Comparison of ENCODE assay signal across 20 cellular contexts in the genomic region with DNA sequence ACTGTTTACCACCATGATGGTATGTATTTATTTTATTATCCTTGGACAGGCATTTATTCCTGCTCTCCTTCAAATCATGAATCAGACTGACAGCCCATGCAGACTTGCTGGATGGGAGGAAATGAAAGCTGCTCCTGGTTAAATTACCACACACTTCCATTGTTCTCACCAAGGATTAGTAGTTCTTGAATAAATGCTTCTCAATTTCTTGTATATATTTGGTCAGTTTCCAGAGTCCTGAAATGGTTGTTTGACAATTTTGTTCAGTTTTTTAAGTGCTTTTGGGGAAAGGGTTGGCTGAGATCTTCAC.
DNase-seq lines count a peak whose midpoint lies in the region; ATAC-seq, FAIRE-seq and TF ChIP-seq lines count a peak whose summit lies in the region.
"Had no signal": no experiment of that assay in that cellular context is flagged by ENCODE, and none has a peak within 500 bp of the region (broad histone marks: within the 10 kb centered on the region; RNA-seq: fewer than 3 reads in every experiment).

No MANE protein-coding gene starts in this region.

- no peak overlapping the region for H3K27ac ChIP-seq in GM12878 (ENCODE audit: control insufficient read depth, insufficient read depth)
- peak overlapping the region; percentile 78 for H3K27ac ChIP-seq in substantia nigra (ENCODE audit: low read depth, low read length, poor library complexity, severe bottlenecking)
- H3K27ac ChIP-seq: esophagus squamous epithelium, left ventricle myocardium inferior, ovary, Peyer's patch had no signal

- RAD21 ChIA-PET in GM12878 (lab: Charles Lee; ENCODE audit: unreplicated experiment), result no interaction called here

- no peaks in the 10 kb centered on the region for H3K4me1 ChIP-seq in GM12878 (ENCODE audit: control insufficient read depth, insufficient read depth, low read length)
- H3K4me1 ChIP-seq: esophagus squamous epithelium, left ventricle myocardium inferior, Peyer's patch had no signal

- H3K4me3 ChIP-seq in MG63 (no peak overlapping the region), GM12878 (no peak overlapping the region)
- H3K4me3 ChIP-seq: esophagus squamous epithelium, left ventricle myocardium inferior, ovary, Peyer's patch had no signal

- no peaks in the 10 kb centered on the region for H4K20me1 ChIP-seq in GM12878 (ENCODE audit: control insufficient read depth, insufficient read depth)

- POLR2A ChIA-PET in GM12878 (lab: Charles Lee), result interaction anchor here (0.7 kb wide), 1 partner anchor 13 kb away, joined by 3 read pairs; no protein-coding TSS in a partner anchor

- no peak overlapping the region for H2AFZ ChIP-seq in GM12878 (ENCODE audit: control insufficient read depth, low read depth, low read length)

- no peak overlapping the region for H3K4me2 ChIP-seq in GM12878 (ENCODE audit: control insufficient read depth, insufficient read depth)

- TF ChIP-seq EP300 in GM12878 (IDR thresholded peaks at IDR 0.05; ENCODE audit: borderline replicate concordance in 1 of 2, control insufficient read depth in 1 of 2, low read depth in 2 of 2, low read length in 2 of 2), result no peak

- no peak overlapping the region for H3K9ac ChIP-seq in GM12878 (ENCODE audit: control insufficient read depth, insufficient read depth, low read length)

- H3K27me3 ChIP-seq in MG63, result no peaks in the 10 kb centered on the region
- H3K27me3 ChIP-seq in GM12878 (replicated peaks in 1 of 2; ENCODE audit: control insufficient read depth in 2 of 2, insufficient read depth in 2 of 2, low read length in 1 of 2), result no peaks in the 10 kb centered on the region
- H3K27me3 ChIP-seq: esophagus squamous epithelium, ovary, Peyer's patch had no signal

- SMC1A ChIA-PET in GM12878 (lab: Charles Lee; ENCODE audit: uncharacterized antibody, unreplicated experiment), result no interaction called here

- TF ChIP-seq CTCF in GM12878 (IDR thresholded peaks at IDR 0.05 in 2 of 3, conservative IDR thresholded peaks at IDR 0.05 in 1 of 3; ENCODE audit: control insufficient read depth in 2 of 3, extremely low read depth in 1 of 3, insufficient read depth in 1 of 3, low read depth in 3 of 3, low read length in 3 of 3), result no peak

- TF ChIP-seq POLR2A in GM12878 (IDR thresholded peaks at IDR 0.05; ENCODE audit: low read depth, low read length), result no peak

- in situ Hi-C loops in GM12878 (cut with MboI), result no loop called here

- H3K9me3 ChIP-seq in MG63 (peaks cover 5% of the 10 kb centered on the region; the same call in 1 of the 2 replicates), GM12878 (replicated peaks; ENCODE audit: control insufficient read depth, insufficient read depth, low read length) (no peaks in the 10 kb centered on the region; the same call in 2 of the 3 replicates)
- H3K9me3 ChIP-seq: esophagus squamous epithelium, left ventricle myocardium inferior, ovary, Peyer's patch had no signal

- H3K36me3 ChIP-seq in MG63, result peaks cover 19% of the 10 kb centered on the region
- H3K36me3 ChIP-seq in GM12878 (ENCODE audit: control insufficient read depth in 2 of 2, insufficient read depth in 2 of 2, low read length in 1 of 2), result peaks cover 2 to 7% of the 10 kb centered on the region in 2 experiments; a peak in 3 of 4 replicates
- H3K36me3 ChIP-seq: ovary had no signal

- no peaks in the 10 kb centered on the region for H3K79me2 ChIP-seq in GM12878 (ENCODE audit: control insufficient read depth, insufficient read depth, low read length)

- intact Hi-C loops in GM12878 (cut with micrococcal nuclease; ENCODE audit: unreplicated experiment), result no loop called here

- TF ChIP-seq RAD21 in GM12878 (IDR thresholded peaks at IDR 0.05; ENCODE audit: insufficient read depth, low read depth, low read length), result no peak

- no peak for ATAC-seq in GM12878
- ATAC-seq: stimulated activated naive B cell treated with anti-CD40 and anti-IgM and Interleukin-4, amounts not matched to agents 10 μg/mL and 1 μg/mL and 100 μg/mL, for 72 hours; WTC11 had no signal

- CTCF ChIA-PET in GM12878 (lab: Yijun Ruan, JAX), result interaction anchor here (2.1 kb wide), 1 partner anchor 17 kb away, joined by 8 read pairs; no protein-coding TSS in a partner anchor

- peak; percentile 10 for DNase-seq in MG63
- DNase-seq in GM12878 (ENCODE audit: low read depth, low spot score), result no peak
- peak; percentile 52 for DNase-seq in iris pigment epithelial cell (ENCODE audit: low read depth)
- no peak for DNase-seq in substantia nigra (lab: John Stamatoyannopoulos, UW)
- no peak for DNase-seq in AG08396 (ENCODE audit: low spot score)
- DNase-seq in stimulated activated CD8-positive, alpha-beta memory T cell treated with anti-CD3 and anti-CD28 coated beads, Interleukin-4, amount 100 ng/mL, for 48 hours, result no peak
- DNase-seq in middle frontal gyrus (ENCODE audit: extremely low spot score, low spot score), result no peak
- DNase-seq: activated CD4-positive, alpha-beta T cell treated with anti-CD3 and anti-CD28 coated beads, Interleukin-2, amount 50 U/mL, for 48 hours; activated effector memory CD4-positive, alpha-beta T cell treated with anti-CD3 and anti-CD28 coated beads, Interleukin-2, amount 50 U/mL, for 16 hours; central memory CD4-positive, alpha-beta T cell; DMS79; effector memory CD4-positive, alpha-beta T cell; esophagus squamous epithelium; Karpas-422; left ventricle myocardium inferior; ovary; Peyer's patch; stimulated activated naive B cell treated with anti-CD40 and anti-IgM and Interleukin-4, amounts not matched to agents 10 μg/mL and 1 μg/mL and 100 μg/mL, for 72 hours had no signal

- FAIRE-seq in GM12878 (lab: Jason Lieb, UNC), result no peak
- FAIRE-seq: H1 had no signal

- BruUV-seq in GM12878 (replicated peaks; lab: Mats Ljungman, UMichigan), result no TSS peak

TF ChIP-seq in GM12878, 131 proteins besides CTCF, POLR2A, EP300 and RAD21:
- TF ChIP-seq SMC3 (IDR thresholded peaks at IDR 0.05; ENCODE audit: borderline replicate concordance, low read length) (no peak), NFXL1 (IDR thresholded peaks at IDR 0.05; ENCODE audit: borderline replicate concordance) (peak; percentile 53; the same call in 1 of the 2 replicates), BRCA1 (IDR thresholded peaks at IDR 0.05; ENCODE audit: low read depth, low read length) (no peak), MEF2B (IDR thresholded peaks at IDR 0.05; ENCODE audit: partially characterized antibody, poor library complexity, severe bottlenecking) (no peak), ETV6 (conservative IDR thresholded peaks at IDR 0.05 in 1 of 2, IDR thresholded peaks at IDR 0.05 in 1 of 2; ENCODE audit: borderline replicate concordance in 1 of 2, low read depth in 1 of 2) (0 out of 4 replicates have a peak, but pooled peaks of 1 of the 2 experiments have one; percentile 60), MEF2A (IDR thresholded peaks at IDR 0.05; ENCODE audit: insufficient read depth, low read depth, low read length) (no peak)
- TF ChIP-seq, protein P1, sequence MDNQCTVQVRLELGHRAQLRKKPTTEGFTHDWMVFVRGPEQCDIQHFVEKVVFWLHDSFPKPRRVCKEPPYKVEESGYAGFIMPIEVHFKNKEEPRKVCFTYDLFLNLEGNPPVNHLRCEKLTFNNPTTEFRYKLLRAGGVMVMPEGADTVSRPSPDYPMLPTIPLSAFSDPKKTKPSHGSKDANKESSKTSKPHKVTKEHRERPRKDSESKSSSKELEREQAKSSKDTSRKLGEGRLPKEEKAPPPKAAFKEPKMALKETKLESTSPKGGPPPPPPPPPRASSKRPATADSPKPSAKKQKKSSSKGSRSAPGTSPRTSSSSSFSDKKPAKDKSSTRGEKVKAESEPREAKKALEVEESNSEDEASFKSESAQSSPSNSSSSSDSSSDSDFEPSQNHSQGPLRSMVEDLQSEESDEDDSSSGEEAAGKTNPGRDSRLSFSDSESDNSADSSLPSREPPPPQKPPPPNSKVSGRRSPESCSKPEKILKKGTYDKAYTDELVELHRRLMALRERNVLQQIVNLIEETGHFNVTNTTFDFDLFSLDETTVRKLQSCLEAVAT (IDR thresholded peaks at IDR 0.05), result no peak
- TF ChIP-seq, protein P2, sequence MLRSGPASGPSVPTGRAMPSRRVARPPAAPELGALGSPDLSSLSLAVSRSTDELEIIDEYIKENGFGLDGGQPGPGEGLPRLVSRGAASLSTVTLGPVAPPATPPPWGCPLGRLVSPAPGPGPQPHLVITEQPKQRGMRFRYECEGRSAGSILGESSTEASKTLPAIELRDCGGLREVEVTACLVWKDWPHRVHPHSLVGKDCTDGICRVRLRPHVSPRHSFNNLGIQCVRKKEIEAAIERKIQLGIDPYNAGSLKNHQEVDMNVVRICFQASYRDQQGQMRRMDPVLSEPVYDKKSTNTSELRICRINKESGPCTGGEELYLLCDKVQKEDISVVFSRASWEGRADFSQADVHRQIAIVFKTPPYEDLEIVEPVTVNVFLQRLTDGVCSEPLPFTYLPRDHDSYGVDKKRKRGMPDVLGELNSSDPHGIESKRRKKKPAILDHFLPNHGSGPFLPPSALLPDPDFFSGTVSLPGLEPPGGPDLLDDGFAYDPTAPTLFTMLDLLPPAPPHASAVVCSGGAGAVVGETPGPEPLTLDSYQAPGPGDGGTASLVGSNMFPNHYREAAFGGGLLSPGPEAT (IDR thresholded peaks at IDR 0.05; ENCODE audit: low read depth), result no peak
- TF ChIP-seq, protein P3, sequence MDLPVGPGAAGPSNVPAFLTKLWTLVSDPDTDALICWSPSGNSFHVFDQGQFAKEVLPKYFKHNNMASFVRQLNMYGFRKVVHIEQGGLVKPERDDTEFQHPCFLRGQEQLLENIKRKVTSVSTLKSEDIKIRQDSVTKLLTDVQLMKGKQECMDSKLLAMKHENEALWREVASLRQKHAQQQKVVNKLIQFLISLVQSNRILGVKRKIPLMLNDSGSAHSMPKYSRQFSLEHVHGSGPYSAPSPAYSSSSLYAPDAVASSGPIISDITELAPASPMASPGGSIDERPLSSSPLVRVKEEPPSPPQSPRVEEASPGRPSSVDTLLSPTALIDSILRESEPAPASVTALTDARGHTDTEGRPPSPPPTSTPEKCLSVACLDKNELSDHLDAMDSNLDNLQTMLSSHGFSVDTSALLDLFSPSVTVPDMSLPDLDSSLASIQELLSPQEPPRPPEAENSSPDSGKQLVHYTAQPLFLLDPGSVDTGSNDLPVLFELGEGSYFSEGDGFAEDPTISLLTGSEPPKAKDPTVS (IDR thresholded peaks at IDR 0.05; ENCODE audit: low read depth, low read length), result no peak

Comparison
In these comparisons a context has a peak if more than half of its experiments do, and no peak if none do; other contexts are left out.
1. DNase-seq: peak in MG63 (single experiment) and iris pigment epithelial cell (single experiment); none in GM12878 (single experiment), substantia nigra (0 of 49), AG08396 (single experiment), stimulated activated CD8-positive, alpha-beta memory T cell treated with anti-CD3 and anti-CD28 coated beads, Interleukin-4, amount 100 ng/mL, for 48 hours (single experiment) and middle frontal gyrus (single experiment).